In genomic region chr11:10494636-10495463, GRCh38 we compare ENCODE assay signal across 1 cellular context.
TF ChIP-seq lines count a peak whose summit lies in the region.

No MANE protein-coding gene starts in this region.

TF ChIP-seq in IMR-90, 13 proteins besides CTCF, POLR2A, EP300 and RAD21 (continued from another document):
- TF ChIP-seq FOS (IDR thresholded peaks at IDR 0.05; ENCODE audit: low read depth, low read length): no peak
- no peak for TF ChIP-seq MAFK (IDR thresholded peaks at IDR 0.05; ENCODE audit: low read depth, low read length)
- no peak for TF ChIP-seq CHD1 (IDR thresholded peaks at IDR 0.05; ENCODE audit: low read depth, low read length)
- TF ChIP-seq CEBPB (IDR thresholded peaks at IDR 0.05; ENCODE audit: low read depth, low read length): no peak
- TF ChIP-seq MAZ (IDR thresholded peaks at IDR 0.05; ENCODE audit: borderline replicate concordance, low read depth, low read length): no peak
- no peak for TF ChIP-seq NFE2L2 (IDR thresholded peaks at IDR 0.05; ENCODE audit: low read depth, low read length)
- TF ChIP-seq ELK1 (IDR thresholded peaks at IDR 0.05; ENCODE audit: borderline replicate concordance, low read depth, low read length): no peak
- TF ChIP-seq USF2 (IDR thresholded peaks at IDR 0.05; ENCODE audit: low read depth, low read length): no peak
- no peak for TF ChIP-seq SMC3 (IDR thresholded peaks at IDR 0.05; ENCODE audit: low read depth, low read length)
- TF ChIP-seq RCOR1 (IDR thresholded peaks at IDR 0.05; ENCODE audit: insufficient replicate concordance, low read length): no peak
